39 cellular contexts compared by ENCODE assay signal in genomic region chr14:85336257-85336656, GRCh38.
"Had no signal": no experiment of that assay in that cellular context is flagged by ENCODE, and none has a peak within 500 bp of the region (broad histone marks: within the 10 kb centered on the region; RNA-seq: fewer than 3 reads in every experiment).

No MANE protein-coding gene starts in this region.

- H3K27me3 ChIP-seq: adrenal gland, ascending aorta, body of pancreas, brain microvascular endothelial cell, breast epithelium, cardiac muscle cell had no signal

- H3K4me3 ChIP-seq: adrenal gland, ascending aorta, body of pancreas, breast epithelium, cardiac muscle cell had no signal

- DNase-seq: activated effector memory CD4-positive, alpha-beta T cell treated with anti-CD3 and anti-CD28 coated beads, Interleukin-2, amount 50 U/mL, for 16 hours; activated effector memory CD4-positive, alpha-beta T cell treated with Interleukin-2 at 50 U/mL for 16 hours; activated gamma-delta T cell; activated gamma-delta T cell treated with Interleukin-2 at 50 U/mL for 16 hours; activated naive CD4-positive, alpha-beta T cell; activated naive CD4-positive, alpha-beta T cell treated with anti-CD3 and anti-CD28 coated beads for 36 hours; activated naive CD4-positive, alpha-beta T cell treated with anti-CD3 and anti-CD28 coated beads, Interleukin-2, amount 10 ng/mL, durations not matched to agents 7 days and 5 days; activated naive CD4-positive, alpha-beta T cell treated with anti-CD3 and anti-CD28 coated beads, Interleukin-2, amount 50 U/mL, for 16 hours; activated naive CD4-positive, alpha-beta T cell treated with Interleukin-2 at 50 U/mL for 16 hours; activated naive CD8-positive, alpha-beta T cell treated with anti-CD3 and anti-CD28 coated beads for 36 hours; activated naive CD8-positive, alpha-beta T cell treated with anti-CD3 and anti-CD28 coated beads, Interleukin-2, amount 10 ng/mL, durations not matched to agents 7 days and 5 days; activated T-cell treated with anti-CD3 and anti-CD28 coated beads for 4 hours; activated T-cell treated with anti-CD3 and anti-CD28 coated beads, Interleukin-2, amount 50 U/mL, for 1 hour; activated T-cell treated with anti-CD3 and anti-CD28 coated beads, Interleukin-2, amount 50 U/mL, for 24 hours; activated T-cell treated with anti-CD3 and anti-CD28 coated beads, Interleukin-2, amount 50 U/mL, for 4 hours; activated T-cell treated with anti-CD3 and anti-CD28 coated beads, Interleukin-2, amount 50 U/mL, for 48 hours; activated T-cell treated with anti-CD3 and anti-CD28 coated beads, Interleukin-2, amount 50 U/mL, for 72 hours; amniotic stem cell; amygdala; anterior cingulate cortex; aorta; body of pancreas; caudate nucleus; central memory CD4-positive, alpha-beta T cell; cerebellar nuclear complex had no signal

- ATAC-seq: activated naive CD4-positive, alpha-beta T cell treated with anti-CD3 and anti-CD28 coated beads, Interleukin-2, amount 50 U/mL, for 72 hours; activated T-cell treated with anti-CD3 and anti-CD28 coated beads, Interleukin-2, amount 50 U/mL, for 4 hours; activated T-cell treated with anti-CD3 and anti-CD28 coated beads, Interleukin-2, amount 50 U/mL, for 72 hours; activated T-helper 17 cell treated with anti-CD3 and anti-CD28 coated beads, Interleukin-2, amount 50 U/mL, for 72 hours; body of pancreas had no signal

- H3K27ac ChIP-seq: ascending aorta, body of pancreas, brain microvascular endothelial cell, breast epithelium, cardiac muscle cell had no signal

- H3K4me1 Mint-ChIP-seq: activated naive CD4-positive, alpha-beta T cell treated with anti-CD3 and anti-CD28 coated beads, Interleukin-2, amount 10 ng/mL, durations not matched to agents 7 days and 5 days; activated naive CD4-positive, alpha-beta T cell treated with anti-CD3 and anti-CD28 coated beads, Interleukin-2, amount 50 U/mL, for 24 hours; activated naive CD8-positive, alpha-beta T cell treated with anti-CD3 and anti-CD28 coated beads for 36 hours; activated naive CD8-positive, alpha-beta T cell treated with anti-CD3 and anti-CD28 coated beads, Interleukin-2, amount 10 ng/mL, durations not matched to agents 7 days and 5 days; activated T-helper 17 cell treated with anti-CD3 and anti-CD28 coated beads, Interleukin-2, amount 50 U/mL, for 72 hours; brain; central memory CD8-positive, alpha-beta T cell had no signal

- H3K27me3 Mint-ChIP-seq: activated naive CD4-positive, alpha-beta T cell treated with anti-CD3 and anti-CD28 coated beads, Interleukin-2, amount 10 ng/mL, durations not matched to agents 7 days and 5 days; activated naive CD4-positive, alpha-beta T cell treated with anti-CD3 and anti-CD28 coated beads, Interleukin-2, amount 50 U/mL, for 24 hours; activated naive CD8-positive, alpha-beta T cell; activated naive CD8-positive, alpha-beta T cell treated with anti-CD3 and anti-CD28 coated beads for 36 hours; activated naive CD8-positive, alpha-beta T cell treated with anti-CD3 and anti-CD28 coated beads, Interleukin-2, amount 10 ng/mL, durations not matched to agents 7 days and 5 days; activated T-cell treated with anti-CD3 and anti-CD28 coated beads, Interleukin-2, amount 50 U/mL, for 24 hours; activated T-helper 17 cell treated with anti-CD3 and anti-CD28 coated beads, Interleukin-2, amount 50 U/mL, for 72 hours; central memory CD8-positive, alpha-beta T cell had no signal

- H3K9me3 ChIP-seq: adrenal gland, body of pancreas, breast epithelium had no signal

- H3K36me3 Mint-ChIP-seq: activated naive CD4-positive, alpha-beta T cell treated with anti-CD3 and anti-CD28 coated beads, Interleukin-2, amount 10 ng/mL, durations not matched to agents 7 days and 5 days; activated naive CD4-positive, alpha-beta T cell treated with anti-CD3 and anti-CD28 coated beads, Interleukin-2, amount 50 U/mL, for 24 hours; activated naive CD4-positive, alpha-beta T cell treated with anti-CD3 and anti-CD28 coated beads, Interleukin-2, amount 50 U/mL, for 72 hours; activated naive CD8-positive, alpha-beta T cell; activated naive CD8-positive, alpha-beta T cell treated with anti-CD3 and anti-CD28 coated beads for 36 hours; activated naive CD8-positive, alpha-beta T cell treated with anti-CD3 and anti-CD28 coated beads, Interleukin-2, amount 10 ng/mL, durations not matched to agents 7 days and 5 days; brain had no signal

- H3K9me3 Mint-ChIP-seq: activated naive CD4-positive, alpha-beta T cell treated with anti-CD3 and anti-CD28 coated beads, Interleukin-2, amount 50 U/mL, for 24 hours; activated naive CD8-positive, alpha-beta T cell treated with anti-CD3 and anti-CD28 coated beads for 36 hours; activated naive CD8-positive, alpha-beta T cell treated with anti-CD3 and anti-CD28 coated beads, Interleukin-2, amount 10 ng/mL, durations not matched to agents 7 days and 5 days; activated T-cell treated with anti-CD3 and anti-CD28 coated beads, Interleukin-2, amount 50 U/mL, for 24 hours; activated T-cell treated with anti-CD3 and anti-CD28 coated beads, Interleukin-2, amount 50 U/mL, for 4 hours; activated T-helper 1 cell treated with anti-CD3 and anti-CD28 coated beads, Interleukin-12 subunit alpha, Interleukin-12 subunit beta, Interleukin-2, Interleukin-4 antibody, amounts not matched to agents 30 ng/mL and 10 ng/mL and 1 ng/mL, durations not matched to agents 14 hours and 24 hours and 36 hours; central memory CD8-positive, alpha-beta T cell had no signal

- H3K4me3 Mint-ChIP-seq: activated naive CD4-positive, alpha-beta T cell treated with anti-CD3 and anti-CD28 coated beads for 36 hours; activated naive CD4-positive, alpha-beta T cell treated with anti-CD3 and anti-CD28 coated beads, Interleukin-2, amount 10 ng/mL, durations not matched to agents 7 days and 5 days; activated naive CD4-positive, alpha-beta T cell treated with anti-CD3 and anti-CD28 coated beads, Interleukin-2, amount 50 U/mL, for 24 hours; activated naive CD8-positive, alpha-beta T cell; activated naive CD8-positive, alpha-beta T cell treated with anti-CD3 and anti-CD28 coated beads for 36 hours; activated naive CD8-positive, alpha-beta T cell treated with anti-CD3 and anti-CD28 coated beads, Interleukin-2, amount 10 ng/mL, durations not matched to agents 7 days and 5 days; activated T-cell treated with anti-CD3 and anti-CD28 coated beads, Interleukin-2, amount 50 U/mL, for 24 hours; activated T-cell treated with anti-CD3 and anti-CD28 coated beads, Interleukin-2, amount 50 U/mL, for 4 hours; activated T-cell treated with anti-CD3 and anti-CD28 coated beads, Interleukin-2, amount 50 U/mL, for 72 hours; activated T-helper 1 cell treated with anti-CD3 and anti-CD28 coated beads, Interleukin-12 subunit alpha, Interleukin-12 subunit beta, Interleukin-2, Interleukin-4 antibody, amounts not matched to agents 30 ng/mL and 10 ng/mL and 1 ng/mL, durations not matched to agents 14 hours and 24 hours and 36 hours; activated T-helper 17 cell treated with anti-CD3 and anti-CD28 coated beads, Interleukin-2, amount 50 U/mL, for 72 hours; brain; central memory CD8-positive, alpha-beta T cell had no signal

- H3K36me3 ChIP-seq: adrenal gland, ascending aorta, brain microvascular endothelial cell, breast epithelium, cardiac muscle cell had no signal

- FAIRE-seq: astrocyte had no signal

- H3K27ac Mint-ChIP-seq: activated naive CD4-positive, alpha-beta T cell treated with anti-CD3 and anti-CD28 coated beads for 36 hours; activated naive CD4-positive, alpha-beta T cell treated with anti-CD3 and anti-CD28 coated beads, Interleukin-2, amount 10 ng/mL, durations not matched to agents 7 days and 5 days; activated naive CD4-positive, alpha-beta T cell treated with anti-CD3 and anti-CD28 coated beads, Interleukin-2, amount 50 U/mL, for 24 hours; activated naive CD4-positive, alpha-beta T cell treated with anti-CD3 and anti-CD28 coated beads, Interleukin-2, amount 50 U/mL, for 72 hours; activated naive CD8-positive, alpha-beta T cell; activated naive CD8-positive, alpha-beta T cell treated with anti-CD3 and anti-CD28 coated beads for 36 hours; activated naive CD8-positive, alpha-beta T cell treated with anti-CD3 and anti-CD28 coated beads, Interleukin-2, amount 10 ng/mL, durations not matched to agents 7 days and 5 days; activated T-cell treated with anti-CD3 and anti-CD28 coated beads, Interleukin-2, amount 50 U/mL, for 24 hours; activated T-cell treated with anti-CD3 and anti-CD28 coated beads, Interleukin-2, amount 50 U/mL, for 72 hours; activated T-helper 1 cell treated with anti-CD3 and anti-CD28 coated beads, Interleukin-12 subunit alpha, Interleukin-12 subunit beta, Interleukin-2, Interleukin-4 antibody, amounts not matched to agents 30 ng/mL and 10 ng/mL and 1 ng/mL, durations not matched to agents 14 hours and 24 hours and 36 hours; activated T-helper 17 cell treated with anti-CD3 and anti-CD28 coated beads, Interleukin-2, amount 50 U/mL, for 72 hours; activated T-helper 2 cell treated with anti-CD3 and anti-CD28 coated beads, Interferon-gamma antibody, Interleukin-2, Interleukin-4, amounts not matched to agents 10 μg/mL and 5 μg/mL and 100 μg/mL, durations not matched to agents 14 hours and 24 hours and 36 hours; brain had no signal

- H3K4me1 ChIP-seq: adrenal gland, ascending aorta, body of pancreas, breast epithelium had no signal
